In the genomic region with DNA sequence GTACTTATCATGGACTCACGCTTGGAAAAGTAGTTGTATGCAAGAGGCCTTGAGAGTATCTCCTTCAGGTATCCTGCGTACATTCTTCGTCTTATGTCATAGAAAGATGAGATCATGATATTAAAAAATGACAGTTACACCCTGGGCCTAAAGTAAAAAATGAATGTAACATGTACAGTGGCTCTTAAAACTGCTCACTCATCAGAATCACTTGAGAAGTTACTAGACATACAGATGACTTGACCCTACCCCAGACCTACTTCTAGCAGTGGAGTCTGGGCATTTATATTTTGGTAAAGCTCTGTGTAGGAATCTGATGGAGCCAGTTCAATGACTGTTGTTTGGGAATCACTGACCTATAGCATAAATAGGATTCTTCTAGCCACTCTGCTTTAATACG, we compare ENCODE assay signal across 17 cellular contexts. TPM values are rescaled to one million over a fixed set of nuclear protein-coding genes. Genes with fewer than 3 reads are reported as not detected.
DNase-seq lines count a peak whose midpoint lies in the region; ATAC-seq, FAIRE-seq and TF ChIP-seq lines count a peak whose summit lies in the region.
"Had no signal": no experiment of that assay in that cellular context is flagged by ENCODE, and none has a peak within 500 bp of the region (broad histone marks: within the 10 kb centered on the region; RNA-seq: fewer than 3 reads in every experiment).

No MANE protein-coding gene starts in this region.

- intact Hi-C loops in HepG2 (cut with micrococcal nuclease; ENCODE audit: unreplicated experiment): no loop called here
- intact Hi-C loops in right lobe of liver (cut with DNase I): no loop called here
- intact Hi-C loops in IMR-90 (cut with micrococcal nuclease): no loop called here
- intact Hi-C loops in thyroid gland (cut with DNase I): no loop called here
- intact Hi-C loops in PC-9 (cut with micrococcal nuclease; ENCODE audit: unreplicated experiment): no loop called here

- FAIRE-seq in HepG2 (lab: Jason Lieb, UNC): no peak
- FAIRE-seq: D721Med, GM12891 had no signal

- no peaks in the 10 kb centered on the region for H4K20me1 ChIP-seq in HepG2 (ENCODE audit: insufficient read depth, low read length)
- peaks cover 4% of the 10 kb centered on the region; the same call in 1 of the 2 replicates for H4K20me1 ChIP-seq in IMR-90 (ENCODE audit: insufficient read depth, low read length)
- H4K20me1 ChIP-seq in PC-9 (ENCODE audit: insufficient read depth): no peaks in the 10 kb centered on the region
- H4K20me1 ChIP-seq: BLaER1 treated with 17β-estradiol and CSF1 and Interleukin-3, amounts not matched to agents 10 nM and 100 nM had no signal

- no peak overlapping the region for H3K18ac ChIP-seq in IMR-90 (ENCODE audit: low read depth, low read length)

- no peak overlapping the region for H3K27ac ChIP-seq in HepG2 (ENCODE audit: extremely low read length, insufficient read depth, low read length)
- no peak overlapping the region for H3K27ac ChIP-seq in right lobe of liver
- H3K27ac ChIP-seq in IMR-90 (ENCODE audit: insufficient read depth, low read length): no peak overlapping the region
- H3K27ac ChIP-seq in thyroid gland: peak overlapping the region; percentile 4 to 32 (median 31)
- H3K27ac ChIP-seq in PC-9: no peak overlapping the region
- H3K27ac ChIP-seq: BLaER1 treated with 17β-estradiol and CSF1 and Interleukin-3, amounts not matched to agents 10 nM and 100 nM; C4-2B had no signal

- BruUV-seq in HepG2 (replicated peaks; lab: Mats Ljungman, UMichigan) (no TSS peak), IMR-90 (replicated peaks; lab: Mats Ljungman, UMichigan) (no TSS peak), PC-9 (replicated peaks; lab: Mats Ljungman, UMichigan) (no TSS peak)

- no peak overlapping the region for H2BK5ac ChIP-seq in IMR-90 (ENCODE audit: low read depth, low read length, poor library complexity, severe bottlenecking)

- H2AK5ac ChIP-seq in IMR-90 (ENCODE audit: low read depth, low read length): no peak overlapping the region

- H3K9me2 ChIP-seq in PC-9 (ENCODE audit: insufficient read depth): no peaks in the 10 kb centered on the region

- no peak overlapping the region for H2AFZ ChIP-seq in HepG2 (ENCODE audit: low read length)
- H2AFZ ChIP-seq in IMR-90 (replicated peaks; ENCODE audit: low read length, poor library complexity): no peak overlapping the region
- H2AFZ ChIP-seq in PC-9: no peak overlapping the region

- dilution Hi-C loops in IMR-90 (cut with HindIII; ENCODE audit: low sequenced_read_pairs, unreplicated experiment): no loop called here

- H3K79me2 ChIP-seq in HepG2 (ENCODE audit: insufficient read depth, low read length): no peaks in the 10 kb centered on the region
- no peaks in the 10 kb centered on the region for H3K79me2 ChIP-seq in PC-9 (ENCODE audit: low read depth)

- no peak overlapping the region for H2AK9ac ChIP-seq in IMR-90 (replicated peaks; ENCODE audit: low read depth, low read length, poor library complexity)

- H4K5ac ChIP-seq in IMR-90 (ENCODE audit: low read depth, low read length): no peak overlapping the region

- DNase-seq in HepG2 (ENCODE audit: low spot score) (no peak), right lobe of liver (no peak), IMR-90 (no peak), thyroid gland (no peak), PC-9 (no peak)
- DNase-seq: 8988T; Caco-2; Calu3; CD4-positive, alpha-beta T cell; CD8-positive, alpha-beta T cell; DMS79 treated with DMSO at 0.1 percent for 48 hours; GF-D8 had no signal

- TF ChIP-seq POLR2A in HepG2 (IDR thresholded peaks at IDR 0.05; ENCODE audit: insufficient read depth in 1 of 2, low read depth in 2 of 2, low read length in 2 of 2) (no peak), right lobe of liver (IDR thresholded peaks at IDR 0.05) (no peak), IMR-90 (IDR thresholded peaks at IDR 0.05; ENCODE audit: low read depth, low read length) (no peak), thyroid gland (IDR thresholded peaks at IDR 0.05) (no peak)

- no peak overlapping the region for H4K8ac ChIP-seq in IMR-90 (ENCODE audit: low read depth in 2 of 2, low read length in 2 of 2)

- CTCF ChIA-PET in HepG2 (lab: Yijun Ruan, JAX; ENCODE audit: low intra/inter-chr PET ratio, low total read pairs) (no interaction called here), IMR-90 (lab: Yijun Ruan, JAX) (no interaction called here), PC-9 (lab: Charles Lee) (no interaction called here)

- H3K9ac ChIP-seq in HepG2 (ENCODE audit: insufficient read depth, low read depth, low read length) (no peak overlapping the region), IMR-90 (ENCODE audit: low read depth, low read length) (no peak overlapping the region)
- H3K9ac ChIP-seq: BLaER1 treated with 17β-estradiol and CSF1 and Interleukin-3, amounts not matched to agents 10 nM and 100 nM had no signal

- H3K9me1 ChIP-seq in IMR-90 (ENCODE audit: insufficient read depth, low read length): peaks cover 3% of the 10 kb centered on the region; the same call in 1 of the 2 replicates

- POLR2A ChIA-PET in HepG2 (lab: Yijun Ruan, JAX): no interaction called here
- POLR2A ChIA-PET in IMR-90 (lab: Charles Lee; ENCODE audit: unreplicated experiment): no interaction called here
- POLR2A ChIA-PET in PC-9 (lab: Charles Lee; ENCODE audit: unreplicated experiment): no interaction called here

- ATAC-seq in HepG2 (no peak), right lobe of liver (no peak), IMR-90 (ENCODE audit: low read depth) (no peak), GM18861 (IDR thresholded peaks at IDR 0.05; ENCODE audit: unreplicated experiment) (no peak)
- ATAC-seq: CD8-positive, alpha-beta T cell had no signal

- H3K4me3 ChIP-seq in HepG2 (replicated peaks in 1 of 3; ENCODE audit: insufficient read depth in 1 of 3, low read depth in 2 of 3, low read length in 3 of 3): no peak overlapping the region
- H3K4me3 ChIP-seq in right lobe of liver: no peak overlapping the region
- H3K4me3 ChIP-seq in IMR-90 (ENCODE audit: insufficient read depth, low read depth, low read length): no peak overlapping the region
- no peak overlapping the region for H3K4me3 ChIP-seq in thyroid gland (replicated peaks in 1 of 3)
- H3K4me3 ChIP-seq in PC-9: no peak overlapping the region
- H3K4me3 ChIP-seq: BLaER1 treated with 17β-estradiol and CSF1 and Interleukin-3, amounts not matched to agents 10 nM and 100 nM had no signal

- H3K27me3 ChIP-seq in HepG2 (ENCODE audit: control insufficient read depth in 1 of 2, insufficient read depth in 2 of 2, low read length in 2 of 2): no peaks in the 10 kb centered on the region
- no peaks in the 10 kb centered on the region for H3K27me3 ChIP-seq in right lobe of liver
- no peaks in the 10 kb centered on the region for H3K27me3 ChIP-seq in IMR-90 (ENCODE audit: control insufficient read depth, insufficient read depth, low read length)
- H3K27me3 ChIP-seq in thyroid gland: no peaks in the 10 kb centered on the region
- no peaks in the 10 kb centered on the region for H3K27me3 ChIP-seq in PC-9 (ENCODE audit: insufficient read depth, low read depth)
- H3K27me3 ChIP-seq: BLaER1 treated with 17β-estradiol and CSF1 and Interleukin-3, amounts not matched to agents 10 nM and 100 nM had no signal

- peaks cover 3 to 12% of the 10 kb centered on the region in 2 experiments; a peak in 2 of 4 replicates for H3K79me1 ChIP-seq in IMR-90 (ENCODE audit: low read depth in 1 of 2, low read length in 2 of 2)

- TF ChIP-seq RAD21 in HepG2 (CRISPR knock-in tag; IDR thresholded peaks at IDR 0.05): no peak
- TF ChIP-seq RAD21 in IMR-90 (IDR thresholded peaks at IDR 0.05; ENCODE audit: low read length): no peak

- no peak overlapping the region for H3K4ac ChIP-seq in IMR-90 (ENCODE audit: low read depth, low read length)

- H3K4me1 ChIP-seq in HepG2 (ENCODE audit: insufficient read depth, low read length) (no peaks in the 10 kb centered on the region), right lobe of liver (no peaks in the 10 kb centered on the region), IMR-90 (ENCODE audit: control insufficient read depth, insufficient read depth, low read length) (no peaks in the 10 kb centered on the region), thyroid gland (peaks cover 19 to 38% of the 10 kb centered on the region in 2 donors), PC-9 (replicated peaks; ENCODE audit: insufficient read depth) (no peaks in the 10 kb centered on the region)
- H3K4me1 ChIP-seq: BLaER1 treated with 17β-estradiol and CSF1 and Interleukin-3, amounts not matched to agents 10 nM and 100 nM had no signal

- H4K91ac ChIP-seq in IMR-90 (ENCODE audit: insufficient read depth, low read depth, low read length): no peak overlapping the region

- 97% methylated on average over 4 of the region's 4 CpGs for WGBS in HepG2 (ENCODE audit: low lambda C conversion rate)
- 97% methylated on average over 4 of the region's 4 CpGs for WGBS in right lobe of liver (ENCODE audit: insufficient coverage, low coverage, low lambda C conversion rate, missing lambda C conversion rate)
- WGBS in IMR-90 (ENCODE audit: extremely low coverage in 2 of 2, insufficient read length in 1 of 2), 2 experiments: 100% methylated on average over 1 of the region's 4 CpGs; no CpG with 5 or more reads in 1 of the 2 experiments
- WGBS in thyroid gland, 2 donors: 88 to 95% methylated on average over 4 of the region's 4 CpGs

- in situ Hi-C loops in HepG2 (cut with HindIII; ENCODE audit: extremely low pct_ligation_motif_present, low pct_unique_long_range_greater_than_20kb) (no loop called here), IMR-90 (cut with MboI; ENCODE audit: low sequenced_read_pairs) (no loop called here)

- no peak overlapping the region for H3K14ac ChIP-seq in IMR-90 (replicated peaks; ENCODE audit: low read depth, low read length)

- TF ChIP-seq CTCF in HepG2 (CRISPR knock-in tag; IDR thresholded peaks at IDR 0.05) (no peak), right lobe of liver (IDR thresholded peaks at IDR 0.05) (no peak), IMR-90 (conservative IDR thresholded peaks at IDR 0.05; ENCODE audit: low read depth, low read length) (no peak), thyroid gland (IDR thresholded peaks at IDR 0.05) (no peak), PC-9 (conservative IDR thresholded peaks at IDR 0.05) (no peak)

- H3K4me2 ChIP-seq in HepG2 (ENCODE audit: low read depth, low read length) (no peak overlapping the region), IMR-90 (ENCODE audit: low read depth, low read length) (no peak overlapping the region), PC-9 (no peak overlapping the region)
- H3K4me2 ChIP-seq: BLaER1 treated with 17β-estradiol and CSF1 and Interleukin-3, amounts not matched to agents 10 nM and 100 nM had no signal

- H2BK120ac ChIP-seq in IMR-90 (ENCODE audit: low read depth, low read length): no peak overlapping the region

- no peak overlapping the region for H2BK20ac ChIP-seq in IMR-90 (ENCODE audit: low read depth, low read length)

- H3K36me3 ChIP-seq in HepG2 (replicated peaks in 1 of 2; ENCODE audit: control insufficient read depth in 1 of 2, insufficient read depth in 2 of 2, low read length in 2 of 2): peaks cover 4 to 29% of the 10 kb centered on the region in 2 experiments
- peaks cover 0 to 6% (median 2%) of the 10 kb centered on the region in 4 donors for H3K36me3 ChIP-seq in right lobe of liver
- peaks cover 7% of the 10 kb centered on the region for H3K36me3 ChIP-seq in IMR-90 (ENCODE audit: control insufficient read depth, insufficient read depth, low read length)
- H3K36me3 ChIP-seq in thyroid gland: peaks cover 1 to 2% of the 10 kb centered on the region in 2 donors
- H3K36me3 ChIP-seq in PC-9 (ENCODE audit: low read depth): peaks cover 16% of the 10 kb centered on the region

- H3K9me3 ChIP-seq in HepG2 (ENCODE audit: low read length) (no peaks in the 10 kb centered on the region), right lobe of liver (no peaks in the 10 kb centered on the region), IMR-90 (ENCODE audit: control insufficient read depth, insufficient read depth, low read length) (no peaks in the 10 kb centered on the region), thyroid gland (no peaks in the 10 kb centered on the region), PC-9 (ENCODE audit: insufficient read depth, low read depth) (no peaks in the 10 kb centered on the region)
- H3K9me3 ChIP-seq: Caco-2 had no signal

- H3F3A ChIP-seq in PC-9 (ENCODE audit: insufficient read depth, low read depth): 0 out of 2 replicates have a peak, but pooled peaks cover 1% of the 10 kb centered on the region

- H3K56ac ChIP-seq in IMR-90 (ENCODE audit: extremely low read depth, insufficient read depth, low read length): no peak overlapping the region

- no peak overlapping the region for H2BK15ac ChIP-seq in IMR-90 (ENCODE audit: low read depth, low read length)

- no peak overlapping the region for H3K23ac ChIP-seq in IMR-90 (ENCODE audit: low read depth, low read length)

- TF ChIP-seq EP300 in HepG2 (IDR thresholded peaks at IDR 0.05; ENCODE audit: low read depth in 2 of 2, low read length in 2 of 2): no peak
- no peak for TF ChIP-seq EP300 in HepG2 (CRISPR knock-in tag; IDR thresholded peaks at IDR 0.05; ENCODE audit: borderline replicate concordance)

RNA-seq across cellular contexts. Expression of gene PPME1, which starts 54.5 kb away (rescaled TPM):
- total RNA-seq in HepG2 (2016; rRNA removed; fragmentation: Illumina TruSeq; extraction: Trizol): 31.3 TPM in 2 replicates
- 7.4 and 7.8 TPM in 2 replicates for total RNA-seq in HepG2 (2016; cell fraction: cytosol; rRNA removed; fragmentation: Illumina TruSeq; extraction: Trizol; ENCODE audit: low read depth)
- 26.7 and 30.7 TPM in 2 replicates for total RNA-seq in HepG2 (2016; cell fraction: insoluble cytoplasmic fraction; rRNA removed; fragmentation: Illumina TruSeq; extraction: Trizol)
- 14.4 and 14.9 TPM in 2 replicates for total RNA-seq in HepG2 (2016; cell fraction: membrane; rRNA removed; fragmentation: Illumina TruSeq; extraction: Trizol)
- 25.1 and 28.0 TPM in 2 replicates for total RNA-seq in HepG2 (2016; cell fraction: nucleus; rRNA removed; fragmentation: Illumina TruSeq; extraction: Trizol)
- polyA plus RNA-seq in HepG2 (2011; rRNA removed): 44.2 and 56.0 TPM in 2 replicates
- 50.5 and 57.4 TPM in 2 replicates for polyA plus RNA-seq in HepG2 (2011; cell fraction: cytosol; rRNA removed)
- polyA plus RNA-seq in HepG2 (2011; cell fraction: nucleus; rRNA removed): 50.6 and 58.0 TPM in 2 replicates
- polyA plus RNA-seq in HepG2 (2012): 32.9 and 37.6 TPM in 2 replicates
- polyA plus RNA-seq in HepG2 (2016; cell fraction: cytosol; fragmentation: Illumina TruSeq; extraction: Trizol; ENCODE audit: low read depth): 5.2 and 5.8 TPM in 2 replicates
- polyA plus RNA-seq in HepG2 (2016; cell fraction: insoluble cytoplasmic fraction; fragmentation: Illumina TruSeq; extraction: Trizol; ENCODE audit: low read depth): 38.0 and 47.1 TPM in 2 replicates
- 11.3 and 14.1 TPM in 2 replicates for polyA plus RNA-seq in HepG2 (2016; cell fraction: membrane; fragmentation: Illumina TruSeq; extraction: Trizol; ENCODE audit: low read depth)
- polyA plus RNA-seq in HepG2 (2016; cell fraction: nucleus; fragmentation: Illumina TruSeq; extraction: Trizol; ENCODE audit: insufficient read depth, low read depth): 36.6 and 41.2 TPM in 2 replicates
- 59.3 and 103 TPM in 2 replicates for polyA minus RNA-seq in HepG2 (2011; rRNA and poly(A)+ RNA removed; ENCODE audit: low replicate concordance)
- polyA minus RNA-seq in HepG2 (2011; cell fraction: cytosol; rRNA and poly(A)+ RNA removed): 34.3 and 38.3 TPM in 2 replicates
- 65.1 and 67.1 TPM in 2 replicates for polyA minus RNA-seq in HepG2 (2011; cell fraction: nucleus; rRNA and poly(A)+ RNA removed)
- 10 to 100 TPM in 5 of 6 experiments, 1 to 10 TPM in 1; 8.9 to 18.9 (median 13.0) TPM for total RNA-seq in right lobe of liver
- total RNA-seq in IMR-90 (2012; rRNA removed): 38.9 and 42.3 TPM in 2 replicates
- polyA plus RNA-seq in IMR-90 (2012; rRNA removed): 89.5 and 100 TPM in 2 replicates
- 61.0 and 103 TPM in 2 replicates for polyA plus RNA-seq in IMR-90 (2012; cell fraction: cytosol; rRNA removed)
- 85.4 and 105 TPM in 2 replicates for polyA plus RNA-seq in IMR-90 (2012; cell fraction: nucleus; rRNA removed; ENCODE audit: low replicate concordance)
- total RNA-seq in thyroid gland: 10 to 100 TPM; 32.3 to 55.3 (median 38.8) TPM
- 81.0 and 86.8 TPM in 2 replicates for total RNA-seq in PC-9 (2021)

RNA-seq across cellular contexts. Expression of gene C2CD3, which starts 54.8 kb away (rescaled TPM):
- total RNA-seq in HepG2 (2016; rRNA removed; fragmentation: Illumina TruSeq; extraction: Trizol) (6.4 and 8.0 TPM in 2 replicates), right lobe of liver (1 to 10 TPM; 4.8 to 9.6 (median 7.4) TPM), IMR-90 (2012; rRNA removed) (15.0 and 19.2 TPM in 2 replicates), thyroid gland (10 to 100 TPM; 37.8 to 85.8 (median 40.7) TPM), PC-9 (2021) (47.6 and 50.0 TPM in 2 replicates)
- total RNA-seq in HepG2 (2016; cell fraction: cytosol; rRNA removed; fragmentation: Illumina TruSeq; extraction: Trizol; ENCODE audit: low read depth): 3.9 and 4.0 TPM in 2 replicates
- total RNA-seq in HepG2 (2016; cell fraction: insoluble cytoplasmic fraction; rRNA removed; fragmentation: Illumina TruSeq; extraction: Trizol): 6.5 and 9.9 TPM in 2 replicates
- total RNA-seq in HepG2 (2016; cell fraction: membrane; rRNA removed; fragmentation: Illumina TruSeq; extraction: Trizol): 6.9 and 8.1 TPM in 2 replicates
- total RNA-seq in HepG2 (2016; cell fraction: nucleus; rRNA removed; fragmentation: Illumina TruSeq; extraction: Trizol): 12.7 and 13.2 TPM in 2 replicates
- polyA plus RNA-seq in HepG2 (2011; rRNA removed) (5.5 and 6.2 TPM in 2 replicates), IMR-90 (2012; rRNA removed) (11.1 and 11.4 TPM in 2 replicates)
- polyA plus RNA-seq in HepG2 (2011; cell fraction: cytosol; rRNA removed): 3.1 and 3.6 TPM in 2 replicates
- 6.4 and 6.5 TPM in 2 replicates for polyA plus RNA-seq in HepG2 (2011; cell fraction: nucleus; rRNA removed)
- polyA plus RNA-seq in HepG2 (2012): 5.9 and 6.5 TPM in 2 replicates
- 4.6 and 6.1 TPM in 2 replicates for polyA plus RNA-seq in HepG2 (2016; cell fraction: cytosol; fragmentation: Illumina TruSeq; extraction: Trizol; ENCODE audit: low read depth)
- polyA plus RNA-seq in HepG2 (2016; cell fraction: insoluble cytoplasmic fraction; fragmentation: Illumina TruSeq; extraction: Trizol; ENCODE audit: low read depth): 8.1 and 10.7 TPM in 2 replicates
- 7.1 and 8.2 TPM in 2 replicates for polyA plus RNA-seq in HepG2 (2016; cell fraction: membrane; fragmentation: Illumina TruSeq; extraction: Trizol; ENCODE audit: low read depth)
- 12.8 and 14.8 TPM in 2 replicates for polyA plus RNA-seq in HepG2 (2016; cell fraction: nucleus; fragmentation: Illumina TruSeq; extraction: Trizol; ENCODE audit: insufficient read depth, low read depth)
- polyA minus RNA-seq in HepG2 (2011; rRNA and poly(A)+ RNA removed; ENCODE audit: low replicate concordance): 19.1 and 127 TPM in 2 replicates
- polyA minus RNA-seq in HepG2 (2011; cell fraction: cytosol; rRNA and poly(A)+ RNA removed): 5.9 and 7.7 TPM in 2 replicates
- polyA minus RNA-seq in HepG2 (2011; cell fraction: nucleus; rRNA and poly(A)+ RNA removed): 20.1 and 22.3 TPM in 2 replicates
- 3.5 and 4.5 TPM in 2 replicates for polyA plus RNA-seq in IMR-90 (2012; cell fraction: cytosol; rRNA removed)
- polyA plus RNA-seq in IMR-90 (2012; cell fraction: nucleus; rRNA removed; ENCODE audit: low replicate concordance): 12.9 and 16.6 TPM in 2 replicates

Comparison
In these comparisons a context has a peak if more than half of its experiments do, and no peak if none do; other contexts are left out.
1. H3K27ac ChIP-seq: peak in thyroid gland (3 of 3); none in HepG2 (single experiment), right lobe of liver (0 of 3), IMR-90 (single experiment) and PC-9 (single experiment).